Comparison of ENCODE assay signal across 1 cellular context in genomic region chr14:93185333-93185688, GRCh38.
TF ChIP-seq lines count a peak whose summit lies in the region.

No MANE protein-coding gene starts in this region.

TF ChIP-seq in GM23338, 12 proteins besides CTCF, POLR2A, EP300 and RAD21 (continued from another document):
- TF ChIP-seq ZNF462 (CRISPR knock-in tag; IDR thresholded peaks at IDR 0.05) (no peak), REST (IDR thresholded peaks at IDR 0.05; ENCODE audit: unreplicated experiment) (no peak), ZNF114 (CRISPR knock-in tag; IDR thresholded peaks at IDR 0.05) (no peak)
TF ChIP-seq in GM23338: peak in this region for 0.
